8 cellular contexts compared by ENCODE assay signal in genomic region chr7:87152112-87152896, GRCh38. TPM values are rescaled to one million over a fixed set of nuclear protein-coding genes. Genes with fewer than 3 reads are reported as not detected.
DNase-seq lines count a peak whose midpoint lies in the region; ATAC-seq and TF ChIP-seq lines count a peak whose summit lies in the region.

A gene with protein sequence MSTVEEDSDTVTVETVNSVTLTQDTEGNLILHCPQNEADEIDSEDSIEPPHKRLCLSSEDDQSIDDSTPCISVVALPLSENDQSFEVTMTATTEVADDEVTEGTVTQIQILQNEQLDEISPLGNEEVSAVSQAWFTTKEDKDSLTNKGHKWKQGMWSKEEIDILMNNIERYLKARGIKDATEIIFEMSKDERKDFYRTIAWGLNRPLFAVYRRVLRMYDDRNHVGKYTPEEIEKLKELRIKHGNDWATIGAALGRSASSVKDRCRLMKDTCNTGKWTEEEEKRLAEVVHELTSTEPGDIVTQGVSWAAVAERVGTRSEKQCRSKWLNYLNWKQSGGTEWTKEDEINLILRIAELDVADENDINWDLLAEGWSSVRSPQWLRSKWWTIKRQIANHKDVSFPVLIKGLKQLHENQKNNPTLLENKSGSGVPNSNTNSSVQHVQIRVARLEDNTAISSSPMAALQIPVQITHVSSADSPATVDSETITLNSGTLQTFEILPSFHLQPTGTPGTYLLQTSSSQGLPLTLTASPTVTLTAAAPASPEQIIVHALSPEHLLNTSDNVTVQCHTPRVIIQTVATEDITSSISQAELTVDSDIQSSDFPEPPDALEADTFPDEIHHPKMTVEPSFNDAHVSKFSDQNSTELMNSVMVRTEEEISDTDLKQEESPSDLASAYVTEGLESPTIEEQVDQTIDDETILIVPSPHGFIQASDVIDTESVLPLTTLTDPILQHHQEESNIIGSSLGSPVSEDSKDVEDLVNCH (plus strand): TSS chr7:87152453. CDS start chr7:87164942, 12,489 bp downstream.

- H3K9me1 ChIP-seq in IMR-90 (ENCODE audit: insufficient read depth, low read length): no peaks in the 10 kb centered on the region; the same call in 1 of the 2 replicates

- H3K9ac ChIP-seq in IMR-90 (ENCODE audit: low read depth, low read length): peak within 1 kb of the TSS; percentile 92

- no peaks in the 10 kb centered on the region for H3K9me3 ChIP-seq in IMR-90 (ENCODE audit: control insufficient read depth, insufficient read depth, low read length)
- no peaks in the 10 kb centered on the region for H3K9me3 ChIP-seq in mononuclear cell (ENCODE audit: low read depth, low read length)

- peaks cover 7 to 9% of the 10 kb centered on the region in 2 experiments; a peak in 2 of 4 replicates for H3K79me1 ChIP-seq in IMR-90 (ENCODE audit: low read depth in 1 of 2, low read length in 2 of 2)

- H4K20me1 ChIP-seq in IMR-90 (ENCODE audit: insufficient read depth, low read length): peaks cover 27% of the 10 kb centered on the region

- H3K4me3 ChIP-seq in IMR-90 (ENCODE audit: insufficient read depth, low read depth, low read length): peak within 1 kb of the TSS; percentile 81
- H3K4me3 ChIP-seq in epithelial cell of esophagus (ENCODE audit: low read length): peak within 1 kb of the TSS; percentile 79
- peak within 1 kb of the TSS; percentile 80 for H3K4me3 ChIP-seq in mononuclear cell (ENCODE audit: low read length)

- dilution Hi-C loops in IMR-90 (cut with HindIII; ENCODE audit: low sequenced_read_pairs, unreplicated experiment): no loop called here

- H2BK120ac ChIP-seq in IMR-90 (ENCODE audit: low read depth, low read length): peak within 1 kb of the TSS; percentile 44

- peak; percentile 90 for TF ChIP-seq POLR2A in IMR-90 (IDR thresholded peaks at IDR 0.05; ENCODE audit: low read depth, low read length)

- in situ Hi-C loops in IMR-90 (cut with MboI; ENCODE audit: low sequenced_read_pairs): no loop called here

- no peak for TF ChIP-seq RAD21 in IMR-90 (IDR thresholded peaks at IDR 0.05; ENCODE audit: low read length)

- H3K4ac ChIP-seq in IMR-90 (ENCODE audit: low read depth, low read length): peak within 1 kb of the TSS; percentile 90

- POLR2A ChIA-PET in IMR-90 (lab: Charles Lee; ENCODE audit: unreplicated experiment): interaction anchor here (0.6 kb wide), 2 partner anchors 213 to 244 kb away, joined by 3 read pairs; no protein-coding TSS in a partner anchor

- peak within 1 kb of the TSS; percentile 95 for H4K91ac ChIP-seq in IMR-90 (ENCODE audit: insufficient read depth, low read depth, low read length)

- WGBS in IMR-90 (ENCODE audit: extremely low coverage in 2 of 2, insufficient read length in 1 of 2), 2 experiments: 1% methylated on average over 16 of the region's 71 CpGs; no CpG with 5 or more reads in 1 of the 2 experiments

- ATAC-seq in GM21528 (IDR thresholded peaks at IDR 0.05; ENCODE audit: low FRiP score, unreplicated experiment) (peak; percentile 80), IMR-90 (ENCODE audit: low read depth) (peak; percentile 88)

- peak within 1 kb of the TSS; percentile 97 for H3K4me2 ChIP-seq in IMR-90 (ENCODE audit: low read depth, low read length)

- no TSS peak for BruUV-seq in IMR-90 (replicated peaks; lab: Mats Ljungman, UMichigan)

- peak within 1 kb of the TSS; percentile 76 for H4K5ac ChIP-seq in IMR-90 (ENCODE audit: low read depth, low read length)

- peak within 1 kb of the TSS; percentile 98 for H3K56ac ChIP-seq in IMR-90 (ENCODE audit: extremely low read depth, insufficient read depth, low read length)

- H3K14ac ChIP-seq in IMR-90 (replicated peaks; ENCODE audit: low read depth, low read length): peak within 1 kb of the TSS; percentile 92

- H3K27ac ChIP-seq in IMR-90 (ENCODE audit: insufficient read depth, low read length): peak within 1 kb of the TSS; percentile 89

- peak within 1 kb of the TSS; percentile 82 for H2AK5ac ChIP-seq in IMR-90 (ENCODE audit: low read depth, low read length)

- no peaks in the 10 kb centered on the region for H3K36me3 ChIP-seq in IMR-90 (ENCODE audit: control insufficient read depth, insufficient read depth, low read length)

- peak within 1 kb of the TSS; percentile 93 for H2BK5ac ChIP-seq in IMR-90 (ENCODE audit: low read depth, low read length, poor library complexity, severe bottlenecking)

- peak within 1 kb of the TSS; percentile 96 for H3K23ac ChIP-seq in IMR-90 (ENCODE audit: low read depth, low read length)

- CTCF ChIA-PET in IMR-90 (lab: Yijun Ruan, JAX): interaction anchor here (0.6 to 0.9 kb wide), 2 partner anchors 20 to 262 kb away, joined by 3 read pairs; no protein-coding TSS in a partner anchor

- H3K4me1 ChIP-seq in IMR-90 (ENCODE audit: control insufficient read depth, insufficient read depth, low read length) (0 out of 2 replicates have a peak, but pooled peaks cover 2% of the 10 kb centered on the region), mononuclear cell (ENCODE audit: insufficient read depth, low read length) (peaks cover 12% of the 10 kb centered on the region)

- H4K8ac ChIP-seq in IMR-90 (ENCODE audit: low read depth in 2 of 2, low read length in 2 of 2): peak within 1 kb of the TSS; percentile 94 to 97

- H3K18ac ChIP-seq in IMR-90 (ENCODE audit: low read depth, low read length): peak within 1 kb of the TSS; percentile 83

- intact Hi-C loops in IMR-90 (cut with micrococcal nuclease): loop anchor here (1.0 to 10.0 kb wide), 5 partner anchors 67 to 722 kb away; partner anchors contain the start of genes CROT, DBF4, SLC25A40 and TMEM243

- H2AK9ac ChIP-seq in IMR-90 (replicated peaks; ENCODE audit: low read depth, low read length, poor library complexity): peak within 1 kb of the TSS; percentile 98

- peak within 1 kb of the TSS; percentile 100 for H2AFZ ChIP-seq in IMR-90 (replicated peaks; ENCODE audit: low read length, poor library complexity)

- 0 out of 2 replicates have a peak within 1 kb of the TSS, but pooled peaks have one; percentile 35 for H2BK20ac ChIP-seq in IMR-90 (ENCODE audit: low read depth, low read length)

- peak within 1 kb of the TSS; percentile 92; the same call in 2 of the 3 replicates for H2BK15ac ChIP-seq in IMR-90 (ENCODE audit: low read depth, low read length)

- no peaks in the 10 kb centered on the region for H3K27me3 ChIP-seq in IMR-90 (ENCODE audit: control insufficient read depth, insufficient read depth, low read length)
- no peaks in the 10 kb centered on the region for H3K27me3 ChIP-seq in mononuclear cell (ENCODE audit: insufficient read depth, low read length)

- TF ChIP-seq CTCF in IMR-90 (conservative IDR thresholded peaks at IDR 0.05; ENCODE audit: low read depth, low read length) (0 out of 2 replicates have a peak, but pooled peaks have one; percentile 6), epithelial cell of esophagus (IDR thresholded peaks at IDR 0.05; ENCODE audit: insufficient read depth, low read depth, low read length, missing control alignments) (no peak)

- DNase-seq in DMS 273 (lab: John Stamatoyannopoulos, UW; ENCODE audit: unreplicated experiment) (peak; percentile 99), IMR-90 (peak; percentile 93), OCI-M1 (lab: John Stamatoyannopoulos, UW) (peak; percentile 98), activated T-cell treated with anti-CD3 and anti-CD28 coated beads for 24 hours (ENCODE audit: low read depth) (peak; percentile 86), epithelial cell of esophagus (ENCODE audit: low read depth) (peak; percentile 95)
- peak; percentile 70 to 76 for DNase-seq in stimulated activated CD8-positive, alpha-beta memory T cell treated with anti-CD3 and anti-CD28 coated beads, Interleukin-4, amount 100 ng/mL, for 1 hour (ENCODE audit: low read depth in 2 of 2, low spot score in 1 of 2)

TF ChIP-seq in IMR-90, 13 proteins besides CTCF, POLR2A, EP300 and RAD21:
- TF ChIP-seq BHLHE40 (IDR thresholded peaks at IDR 0.05; ENCODE audit: low read depth, low read length) (peak; percentile 84), RFX5 (IDR thresholded peaks at IDR 0.05; ENCODE audit: low read depth, low read length) (no peak), SMC3 (IDR thresholded peaks at IDR 0.05; ENCODE audit: low read depth, low read length) (no peak), RCOR1 (IDR thresholded peaks at IDR 0.05; ENCODE audit: insufficient replicate concordance, low read length) (no peak), MAFK (IDR thresholded peaks at IDR 0.05; ENCODE audit: low read depth, low read length) (no peak), MAZ (IDR thresholded peaks at IDR 0.05; ENCODE audit: borderline replicate concordance, low read depth, low read length) (peak; percentile 99), CEBPB (IDR thresholded peaks at IDR 0.05; ENCODE audit: low read depth, low read length) (peak; percentile 93), NFE2L2 (IDR thresholded peaks at IDR 0.05; ENCODE audit: low read depth, low read length) (no peak), MXI1 (IDR thresholded peaks at IDR 0.05; ENCODE audit: borderline replicate concordance, low read depth, low read length) (peak; percentile 37; the same call in 1 of the 2 replicates), CHD1 (IDR thresholded peaks at IDR 0.05; ENCODE audit: low read depth, low read length) (no peak; the same call in 1 of the 2 replicates), FOS (IDR thresholded peaks at IDR 0.05; ENCODE audit: low read depth, low read length) (no peak), USF2 (IDR thresholded peaks at IDR 0.05; ENCODE audit: low read depth, low read length) (no peak)
- TF ChIP-seq, protein P1, sequence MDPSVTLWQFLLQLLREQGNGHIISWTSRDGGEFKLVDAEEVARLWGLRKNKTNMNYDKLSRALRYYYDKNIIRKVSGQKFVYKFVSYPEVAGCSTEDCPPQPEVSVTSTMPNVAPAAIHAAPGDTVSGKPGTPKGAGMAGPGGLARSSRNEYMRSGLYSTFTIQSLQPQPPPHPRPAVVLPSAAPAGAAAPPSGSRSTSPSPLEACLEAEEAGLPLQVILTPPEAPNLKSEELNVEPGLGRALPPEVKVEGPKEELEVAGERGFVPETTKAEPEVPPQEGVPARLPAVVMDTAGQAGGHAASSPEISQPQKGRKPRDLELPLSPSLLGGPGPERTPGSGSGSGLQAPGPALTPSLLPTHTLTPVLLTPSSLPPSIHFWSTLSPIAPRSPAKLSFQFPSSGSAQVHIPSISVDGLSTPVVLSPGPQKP (IDR thresholded peaks at IDR 0.05; ENCODE audit: borderline replicate concordance, low read depth, low read length): 0 out of 2 replicates have a peak, but pooled peaks have one; percentile 17

RNA-seq across cellular contexts. Expression of the gene that starts here (rescaled TPM):
- total RNA-seq in IMR-90 (2012; rRNA removed) (59.0 and 69.7 TPM in 2 replicates), mononuclear cell (129 TPM)
- polyA plus RNA-seq in IMR-90 (2012; rRNA removed): 58.3 and 69.0 TPM in 2 replicates
- 5.1 and 7.9 TPM in 2 replicates for polyA plus RNA-seq in IMR-90 (2012; cell fraction: cytosol; rRNA removed)
- 87.2 and 681 TPM in 2 replicates for polyA plus RNA-seq in IMR-90 (2012; cell fraction: nucleus; rRNA removed; ENCODE audit: low replicate concordance)

Comparison
In these comparisons a context has a peak if more than half of its experiments do, and no peak if none do; other contexts are left out.
1. Peak in every context shown above with its lines: DNase-seq, ATAC-seq, H3K4me3 ChIP-seq and H3K27ac ChIP-seq.